Comparison of ENCODE assay signal across 8 cellular contexts in genomic region chr1:159161001-159161718, GRCh38. TPM values are rescaled to one million over a fixed set of nuclear protein-coding genes. Genes with fewer than 3 reads are reported as not detected.
DNase-seq lines count a peak whose midpoint lies in the region; ATAC-seq and TF ChIP-seq lines count a peak whose summit lies in the region.

No MANE protein-coding gene starts in this region.

- H3K9me3 Mint-ChIP-seq in WTC11 = peaks cover 7% of the 10 kb centered on the region; the same call in 1 of the 2 replicates

- CTCF ChIA-PET in WTC11 (lab: Charles Lee) = interaction anchor here (0.7 to 5.2 kb wide), 12 partner anchors 16 to 60 kb away, joined by 3 to 99 read pairs (median 4); partner anchors contain the start of gene ACKR1

- POLR2A ChIA-PET in WTC11 (lab: Charles Lee) = no interaction called here

- DNase-seq in AML-193 (lab: John Stamatoyannopoulos, UW) = peak; percentile 56 to 77
- DNase-seq in NCI-H2227 (lab: John Stamatoyannopoulos, UW; ENCODE audit: unreplicated experiment) = peak; percentile 65
- DNase-seq in WTC11 (ENCODE audit: low spot score) = peak; percentile 76
- DNase-seq in cardiac fibroblast (ENCODE audit: low read depth in 2 of 2) = peak; percentile 90 to 92
- DNase-seq in left colon = peak; percentile 52 to 66
- peak; percentile 72 to 75 for DNase-seq in stimulated activated CD4-positive, alpha-beta T cell treated with anti-CD3 and anti-CD28 coated beads, Interleukin-2, amount 100 ng/mL, for 24 hours

- TF ChIP-seq CTCF in WTC11 (IDR thresholded peaks at IDR 0.05) = peak; percentile 87
- peak; percentile 94 for TF ChIP-seq CTCF in cardiac fibroblast (IDR thresholded peaks at IDR 0.05; ENCODE audit: low read depth, low read length)

- H3K4me3 Mint-ChIP-seq in WTC11 = no peak overlapping the region

- peaks cover 6% of the 10 kb centered on the region for H3K36me3 Mint-ChIP-seq in WTC11

- ATAC-seq in GM18868 (IDR thresholded peaks at IDR 0.05; ENCODE audit: unreplicated experiment) (peak; percentile 86), HG03097 (IDR thresholded peaks at IDR 0.05; ENCODE audit: low FRiP score, unreplicated experiment) (peak; percentile 97), WTC11 (peak; percentile 97), left colon (peak; percentile 91)

- peaks cover 11% of the 10 kb centered on the region for H3K4me1 Mint-ChIP-seq in WTC11

- intact Hi-C loops in left colon (cut with DNase I, micrococcal nuclease) = loop anchor here in 1 of 2 donors (5.0 kb wide), 1 partner anchor 36 kb away; no protein-coding TSS in a partner anchor

- H3K27me3 Mint-ChIP-seq in WTC11 (ENCODE audit: low read depth) = peaks cover 3% of the 10 kb centered on the region; the same call in 1 of the 2 replicates

- H3K27ac Mint-ChIP-seq in WTC11 = no peak overlapping the region

- H3K4me3 ChIP-seq in cardiac fibroblast (replicated peaks in 1 of 2; ENCODE audit: low read depth in 2 of 2, low read length in 2 of 2) = no peak overlapping the region

TF ChIP-seq in WTC11, 78 proteins besides CTCF, POLR2A, EP300 and RAD21:
- no peak for TF ChIP-seq SMAD4 (CRISPR knock-in tag; IDR thresholded peaks at IDR 0.05)
- no peak for TF ChIP-seq E2F5 (CRISPR knock-in tag; IDR thresholded peaks at IDR 0.05)
- TF ChIP-seq ATF3 (CRISPR knock-in tag; conservative IDR thresholded peaks at IDR 0.05) = no peak
- no peak for TF ChIP-seq GTF2I (CRISPR knock-in tag; conservative IDR thresholded peaks at IDR 0.05)
- no peak for TF ChIP-seq ETV6 (CRISPR knock-in tag; IDR thresholded peaks at IDR 0.05)
- no peak for TF ChIP-seq NFYB (CRISPR knock-in tag; conservative IDR thresholded peaks at IDR 0.05; ENCODE audit: low read depth)
- TF ChIP-seq CREB1 (CRISPR knock-in tag; IDR thresholded peaks at IDR 0.05) = no peak
- TF ChIP-seq AFF4 (CRISPR knock-in tag; IDR thresholded peaks at IDR 0.05; ENCODE audit: borderline replicate concordance) = no peak
- no peak for TF ChIP-seq OVOL2 (CRISPR knock-in tag; IDR thresholded peaks at IDR 0.05; ENCODE audit: borderline replicate concordance)
- no peak for TF ChIP-seq PRRX2 (CRISPR knock-in tag; IDR thresholded peaks at IDR 0.05)
- TF ChIP-seq E2F4 (CRISPR knock-in tag; IDR thresholded peaks at IDR 0.05; ENCODE audit: borderline replicate concordance, low read depth) = no peak
- TF ChIP-seq JUN (CRISPR knock-in tag; IDR thresholded peaks at IDR 0.05) = no peak
- no peak for TF ChIP-seq ZNF532 (CRISPR knock-in tag; IDR thresholded peaks at IDR 0.05; ENCODE audit: borderline replicate concordance)
- no peak for TF ChIP-seq SOX15 (CRISPR knock-in tag; IDR thresholded peaks at IDR 0.05)
- TF ChIP-seq NR2C2 (CRISPR knock-in tag; IDR thresholded peaks at IDR 0.05) = no peak
- no peak for TF ChIP-seq IRF2 (CRISPR knock-in tag; IDR thresholded peaks at IDR 0.05; ENCODE audit: borderline replicate concordance, low read depth)
- TF ChIP-seq ZBTB21 (CRISPR knock-in tag; IDR thresholded peaks at IDR 0.05; ENCODE audit: borderline replicate concordance) = no peak
- TF ChIP-seq FOXJ3 (CRISPR knock-in tag; IDR thresholded peaks at IDR 0.05; ENCODE audit: borderline replicate concordance) = no peak

RNA-seq across cellular contexts. Expression of gene CADM3, which starts 10.3 kb away (rescaled TPM):
- total RNA-seq in WTC11 (2021) (5.1 to 5.5 TPM (median 5.3 TPM) in 3 replicates), left colon (1 to 10 TPM; 3.2 to 7.5 TPM)

RNA-seq across cellular contexts. Expression of gene ACKR1, which starts 43.5 kb away (rescaled TPM):
- 0.18 to 0.63 TPM (median 0.34 TPM) in 3 replicates for total RNA-seq in WTC11 (2021)
- total RNA-seq in left colon = 10 to 100 TPM; 16.9 to 19.2 TPM

Comparison
In these comparisons a context has a peak if more than half of its experiments do, and no peak if none do; other contexts are left out.
1. RNA of gene ACKR1, which starts 43.5 kb away (total RNA-seq): 16.9 to 19.2 TPM in left colon; 0.18 to 0.63 TPM in WTC11; every median in the first group is over 10 times any median in the second.
2. Peak in every context shown above with its lines, with median percentiles within 50 percentile points of each other: DNase-seq and ATAC-seq.